ENCODE assay signal across 10 cellular contexts in genomic region chr2:218980800-218981389, GRCh38. TPM values are rescaled to one million over a fixed set of nuclear protein-coding genes. Genes with fewer than 3 reads are reported as not detected.
DNase-seq lines count a peak whose midpoint lies in the region; ATAC-seq and TF ChIP-seq lines count a peak whose summit lies in the region.
"Had no signal": no experiment of that assay in that cellular context is flagged by ENCODE, and none has a peak within 500 bp of the region (broad histone marks: within the 10 kb centered on the region; RNA-seq: fewer than 3 reads in every experiment).

No MANE protein-coding gene starts in this region.

- H3K27ac ChIP-seq in vagina = no peak overlapping the region
- H3K27ac ChIP-seq: skin epidermis, transverse colon had no signal

- peaks cover 4% of the 10 kb centered on the region for H3K36me3 Mint-ChIP-seq in activated naive CD4-positive, alpha-beta T cell treated with anti-CD3 and anti-CD28 coated beads, Interleukin-2, amount 10 ng/mL, durations not matched to agents 7 days and 5 days
- peaks cover 8% of the 10 kb centered on the region for H3K36me3 Mint-ChIP-seq in effector memory CD8-positive, alpha-beta T cell (ENCODE audit: insufficient read depth)
- H3K36me3 Mint-ChIP-seq in stimulated activated memory B cell treated with anti-CD40 and anti-IgM and Interleukin-4, amounts not matched to agents 10 μg/mL and 1 μg/mL and 100 μg/mL, for 72 hours = no peaks in the 10 kb centered on the region

- peak overlapping the region; percentile 7 for H3K27ac Mint-ChIP-seq in activated naive CD4-positive, alpha-beta T cell treated with anti-CD3 and anti-CD28 coated beads, Interleukin-2, amount 10 ng/mL, durations not matched to agents 7 days and 5 days
- no peak overlapping the region for H3K27ac Mint-ChIP-seq in effector memory CD8-positive, alpha-beta T cell
- H3K27ac Mint-ChIP-seq in stimulated activated memory B cell treated with anti-CD40 and anti-IgM and Interleukin-4, amounts not matched to agents 10 μg/mL and 1 μg/mL and 100 μg/mL, for 72 hours = peak overlapping the region; percentile 11

- CTCF ChIA-PET in activated naive CD4-positive, alpha-beta T cell treated with anti-CD3 and anti-CD28 coated beads, Interleukin-2, amount 10 ng/mL, durations not matched to agents 7 days and 5 days (lab: Charles Lee) = interaction anchor here (0.9 to 1.9 kb wide), 14 partner anchors 9 to 143 kb away, joined by 3 to 13 read pairs (median 6); partner anchors contain the start of genes CDK5R2 and CRYBA2

- H3K36me3 ChIP-seq in vagina = no peaks in the 10 kb centered on the region
- H3K36me3 ChIP-seq: transverse colon had no signal

- intact Hi-C loops in vagina (cut with DNase I) = loop anchor here (10.0 kb wide), 1 partner anchor 174 kb away; no protein-coding TSS in a partner anchor

- H3K4me3 ChIP-seq in vagina = peak overlapping the region in 1 of 2 donors; percentile 4

- peaks cover 45% of the 10 kb centered on the region for H3K4me1 ChIP-seq in vagina

- no peak for ATAC-seq in effector memory CD8-positive, alpha-beta T cell (replicated peaks)
- no peak for ATAC-seq in stimulated activated memory B cell treated with anti-CD40 and anti-IgM and Interleukin-4, amounts not matched to agents 10 μg/mL and 1 μg/mL and 100 μg/mL, for 72 hours
- no peak for ATAC-seq in GM18498 (IDR thresholded peaks at IDR 0.05; ENCODE audit: unreplicated experiment)
- no peak for ATAC-seq in GM21526 (IDR thresholded peaks at IDR 0.05; ENCODE audit: low FRiP score, unreplicated experiment)

- H3K4me1 Mint-ChIP-seq in activated naive CD4-positive, alpha-beta T cell treated with anti-CD3 and anti-CD28 coated beads, Interleukin-2, amount 10 ng/mL, durations not matched to agents 7 days and 5 days = peaks cover 28% of the 10 kb centered on the region
- H3K4me1 Mint-ChIP-seq in effector memory CD8-positive, alpha-beta T cell (ENCODE audit: low read depth in 2 of 2) = peaks cover 21 to 28% of the 10 kb centered on the region in 2 donors
- peaks cover 31% of the 10 kb centered on the region for H3K4me1 Mint-ChIP-seq in stimulated activated memory B cell treated with anti-CD40 and anti-IgM and Interleukin-4, amounts not matched to agents 10 μg/mL and 1 μg/mL and 100 μg/mL, for 72 hours

- DNase-seq in activated naive CD4-positive, alpha-beta T cell treated with anti-CD3 and anti-CD28 coated beads, Interleukin-2, amount 10 ng/mL, durations not matched to agents 7 days and 5 days = no peak
- no peak for DNase-seq in activated naive CD4-positive, alpha-beta T cell treated with Interleukin-2 at 50 U/mL for 16 hours
- peak; percentile 72 for DNase-seq in NCI-H1694 treated with DMSO at 0.1 percent for 48 hours (lab: John Stamatoyannopoulos, UW)
- DNase-seq in effector memory CD8-positive, alpha-beta T cell = no peak
- DNase-seq in vagina (ENCODE audit: extremely low spot score in 2 of 2) = no peak
- DNase-seq: transverse colon had no signal

- peaks cover 95% of the 10 kb centered on the region for H3K27me3 Mint-ChIP-seq in activated naive CD4-positive, alpha-beta T cell treated with anti-CD3 and anti-CD28 coated beads, Interleukin-2, amount 10 ng/mL, durations not matched to agents 7 days and 5 days
- peaks cover 79 to 100% of the 10 kb centered on the region in 2 donors for H3K27me3 Mint-ChIP-seq in effector memory CD8-positive, alpha-beta T cell
- H3K27me3 Mint-ChIP-seq in stimulated activated memory B cell treated with anti-CD40 and anti-IgM and Interleukin-4, amounts not matched to agents 10 μg/mL and 1 μg/mL and 100 μg/mL, for 72 hours = peaks cover 99% of the 10 kb centered on the region

- peaks cover 27% of the 10 kb centered on the region for H3K27me3 ChIP-seq in vagina

- peak overlapping the region; percentile 28 for H3K4me3 Mint-ChIP-seq in activated naive CD4-positive, alpha-beta T cell treated with anti-CD3 and anti-CD28 coated beads, Interleukin-2, amount 10 ng/mL, durations not matched to agents 7 days and 5 days
- H3K4me3 Mint-ChIP-seq in effector memory CD8-positive, alpha-beta T cell = peak overlapping the region; percentile 77 to 78
- peak overlapping the region; percentile 62 for H3K4me3 Mint-ChIP-seq in stimulated activated memory B cell treated with anti-CD40 and anti-IgM and Interleukin-4, amounts not matched to agents 10 μg/mL and 1 μg/mL and 100 μg/mL, for 72 hours

- no peak for TF ChIP-seq POLR2A in vagina (IDR thresholded peaks at IDR 0.05)

- H3K9me3 ChIP-seq in vagina = no peaks in the 10 kb centered on the region
- H3K9me3 ChIP-seq: transverse colon had no signal

- TF ChIP-seq CTCF in vagina (IDR thresholded peaks at IDR 0.05) = no peak

- no peaks in the 10 kb centered on the region for H3K9me3 Mint-ChIP-seq in activated naive CD4-positive, alpha-beta T cell treated with anti-CD3 and anti-CD28 coated beads, Interleukin-2, amount 10 ng/mL, durations not matched to agents 7 days and 5 days
- H3K9me3 Mint-ChIP-seq in effector memory CD8-positive, alpha-beta T cell = no peaks in the 10 kb centered on the region
- H3K9me3 Mint-ChIP-seq in stimulated activated memory B cell treated with anti-CD40 and anti-IgM and Interleukin-4, amounts not matched to agents 10 μg/mL and 1 μg/mL and 100 μg/mL, for 72 hours = no peaks in the 10 kb centered on the region

RNA-seq across cellular contexts. Expression of gene FEV, which starts 4.1 kb away (rescaled TPM):
- not detected for total RNA-seq in vagina

RNA-seq across cellular contexts. Expression of gene CRYBA2, which starts 12.3 kb away (rescaled TPM):
- not detected for total RNA-seq in vagina

RNA-seq across cellular contexts. Expression of gene CDK5R2, which starts 21.4 kb away (rescaled TPM):
- 0.49 TPM for total RNA-seq in vagina

Comparison
In these comparisons a context has a peak if more than half of its experiments do, and no peak if none do; other contexts are left out.
1. H3K27ac Mint-ChIP-seq: peak in activated naive CD4-positive, alpha-beta T cell treated with anti-CD3 and anti-CD28 coated beads, Interleukin-2, amount 10 ng/mL, durations not matched to agents 7 days and 5 days (single experiment) and stimulated activated memory B cell treated with anti-CD40 and anti-IgM and Interleukin-4, amounts not matched to agents 10 μg/mL and 1 μg/mL and 100 μg/mL, for 72 hours (single experiment); none in effector memory CD8-positive, alpha-beta T cell (0 of 2).
2. Peak in every context shown above with its lines, with median percentiles within 50 percentile points of each other: H3K4me3 Mint-ChIP-seq.